Comparison of ENCODE assay signal across 30 cellular contexts in the genomic region with DNA sequence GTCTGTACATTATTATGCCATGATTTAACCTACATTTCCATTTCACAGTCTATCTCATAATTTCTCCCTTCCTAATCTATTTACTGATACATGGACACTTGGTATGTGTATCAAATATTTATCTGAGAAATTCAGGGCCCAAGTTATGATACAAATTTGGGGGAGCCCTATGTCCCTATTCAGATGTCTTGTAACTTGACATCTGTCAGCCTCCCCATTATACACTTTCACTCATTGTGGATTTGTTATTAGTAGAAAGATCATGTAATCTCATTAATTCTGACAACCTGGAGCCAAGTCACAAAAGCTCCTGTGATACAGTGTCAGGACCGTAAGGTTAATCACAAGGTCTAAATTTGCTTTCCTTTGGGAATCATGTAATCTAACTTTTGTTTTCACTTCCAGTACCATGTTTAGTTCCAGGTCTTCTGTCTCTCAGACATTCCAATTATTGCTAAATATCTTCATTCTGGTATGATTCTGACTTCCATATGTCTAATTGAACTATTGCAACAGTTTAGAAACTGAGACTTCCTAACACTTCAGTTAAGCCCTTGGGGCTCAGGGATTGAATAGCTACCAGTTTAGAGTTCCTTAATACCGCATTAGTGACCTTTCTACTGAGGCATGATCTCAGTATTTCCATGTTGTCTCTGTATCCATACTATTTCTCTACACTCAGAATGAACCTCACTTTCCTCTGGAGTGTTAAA.
"Had no signal": no experiment of that assay in that cellular context is flagged by ENCODE, and none has a peak within 500 bp of the region (broad histone marks: within the 10 kb centered on the region; RNA-seq: fewer than 3 reads in every experiment).

No MANE protein-coding gene starts in this region.

- H3K27ac ChIP-seq: adrenal gland, VCaP had no signal

- H3K9me3 ChIP-seq: adrenal gland, SK-N-SH had no signal

- H3K27me3 ChIP-seq: adrenal gland, MG63 had no signal

- H3K4me3 ChIP-seq: adrenal gland, MG63 had no signal

- DNase-seq: activated CD4-positive, alpha-beta memory T cell treated with anti-CD3 and anti-CD28 coated beads for 36 hours; activated CD4-positive, alpha-beta T cell treated with anti-CD3 and anti-CD28 coated beads, Interleukin-2, amount 10 ng/mL, durations not matched to agents 7 days and 5 days; activated CD4-positive, CD25-positive, alpha-beta regulatory T cell; activated gamma-delta T cell; activated naive CD4-positive, alpha-beta T cell treated with anti-CD3 and anti-CD28 coated beads, Interleukin-2, amount 10 ng/mL, durations not matched to agents 7 days and 5 days; activated naive CD8-positive, alpha-beta T cell treated with anti-CD3 and anti-CD28 coated beads for 36 hours; activated T-cell treated with anti-CD3 and anti-CD28 coated beads for 4 hours; activated T-cell treated with anti-CD3 and anti-CD28 coated beads, Interleukin-2, amount 50 U/mL, for 48 hours; adrenal gland; anterior cingulate cortex; KG1; MG63; MV-4-11; NCI-H1092 treated with DMSO at 0.1 percent for 48 hours; NCI-H1417 treated with DMSO at 0.1 percent for 48 hours; NCI-H1694; NCI-H2107; NCI-H2171 treated with DMSO at 0.1 percent for 48 hours; NCI-H226; NCI-H526; NCI-H774; NK-92 treated with Interleukin-12 subunit alpha and Interleukin-12 subunit beta, amount 100 ng/mL, for 24 hours; OCI-M1; RPMI8226; SK-N-SH; T-helper 1 cell had no signal

- H3K36me3 ChIP-seq: adrenal gland, MG63 had no signal

- ATAC-seq: activated T-helper 17 cell treated with anti-CD3 and anti-CD28 coated beads, Interleukin-2, amount 50 U/mL, for 72 hours; Panc1; Right ventricle myocardium inferior had no signal
